In the genomic region with DNA sequence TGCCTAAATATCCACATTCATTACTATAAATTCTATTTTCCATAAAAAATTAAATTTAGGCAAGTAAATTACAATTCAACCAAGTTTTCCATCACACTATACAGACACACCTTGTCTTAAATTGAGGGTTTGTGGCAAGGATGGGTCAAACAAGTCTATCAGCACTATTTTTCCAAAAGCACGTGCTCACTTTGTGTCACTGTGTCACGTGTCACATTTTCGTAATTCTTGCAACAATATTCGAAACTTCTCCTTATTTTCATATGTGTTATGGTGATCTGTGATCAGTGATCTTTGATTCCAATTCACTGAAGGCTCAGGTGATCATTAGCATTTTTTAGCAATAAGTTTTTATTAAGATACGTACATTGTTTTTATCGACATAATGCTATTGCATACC, we compare ENCODE assay signal across 34 cellular contexts.
A peak's percentile ranks its signal among the peaks of the same experiment; 100 is the strongest.
DNase-seq lines count a peak whose midpoint lies in the region; ATAC-seq, FAIRE-seq and TF ChIP-seq lines count a peak whose summit lies in the region.
"Had no signal": no experiment of that assay in that cellular context is flagged by ENCODE, and none has a peak within 500 bp of the region (broad histone marks: within the 10 kb centered on the region; RNA-seq: fewer than 3 reads in every experiment).

No MANE protein-coding gene starts in this region.

- peaks cover 19% of the 10 kb centered on the region for H3K4me1 Mint-ChIP-seq in MCF 10A (ENCODE audit: insufficient read depth, unreplicated experiment)
- H3K4me1 Mint-ChIP-seq: B cell; CD14-positive monocyte; CD4-positive, alpha-beta memory T cell; CD4-positive, CD25-positive, alpha-beta regulatory T cell; CD8-positive, alpha-beta memory T cell had no signal

- H3K4me3 ChIP-seq in mammary epithelial cell (replicated peaks in 1 of 3; ENCODE audit: insufficient read depth in 1 of 3, low read depth in 2 of 3, low read length in 3 of 3) (no peak overlapping the region), HepG2 (replicated peaks in 1 of 3; ENCODE audit: insufficient read depth in 1 of 3, low read depth in 2 of 3, low read length in 3 of 3) (no peak overlapping the region), right lobe of liver (no peak overlapping the region), A549 (no peak overlapping the region), K562 (no peak overlapping the region)
- H3K4me3 ChIP-seq: BLaER1; BLaER1 treated with 17β-estradiol and CSF1 and Interleukin-3, amounts not matched to agents 10 nM and 100 nM had no signal

- H3K9me3 Mint-ChIP-seq in MCF 10A (ENCODE audit: unreplicated experiment) = no peaks in the 10 kb centered on the region

- no peak overlapping the region for H3K4me2 ChIP-seq in mammary epithelial cell (ENCODE audit: insufficient read depth, low read depth, low read length)
- H3K4me2 ChIP-seq in HepG2 (ENCODE audit: low read depth, low read length) = no peak overlapping the region
- H3K4me2 ChIP-seq in A549 = no peak overlapping the region
- no peak overlapping the region for H3K4me2 ChIP-seq in K562 (ENCODE audit: insufficient read depth, low read length)
- H3K4me2 ChIP-seq: BLaER1; BLaER1 treated with 17β-estradiol and CSF1 and Interleukin-3, amounts not matched to agents 10 nM and 100 nM had no signal

- H3K9ac ChIP-seq in mammary epithelial cell (ENCODE audit: insufficient read depth, low read length) (no peak overlapping the region), HepG2 (ENCODE audit: insufficient read depth, low read depth, low read length) (no peak overlapping the region), K562 (ENCODE audit: insufficient read depth in 1 of 2, low read depth in 2 of 2, low read length in 2 of 2) (no peak overlapping the region)
- H3K9ac ChIP-seq: BLaER1; BLaER1 treated with 17β-estradiol and CSF1 and Interleukin-3, amounts not matched to agents 10 nM and 100 nM had no signal

- intact Hi-C loops in MCF 10A (cut with micrococcal nuclease) (no loop called here), mammary epithelial cell (cut with micrococcal nuclease) (no loop called here), HepG2 (cut with micrococcal nuclease; ENCODE audit: unreplicated experiment) (loop anchor here (10.0 kb wide), 1 partner anchor 439 kb away; no protein-coding TSS in a partner anchor), right lobe of liver (cut with DNase I) (no loop called here), K562 (cut with micrococcal nuclease) (no loop called here)

- dilution Hi-C loops in mammary epithelial cell (cut with HindIII; ENCODE audit: low sequenced_read_pairs) = no loop called here

- no peaks in the 10 kb centered on the region for H3K79me2 ChIP-seq in mammary epithelial cell (ENCODE audit: insufficient read depth, low read length)
- H3K79me2 ChIP-seq in HepG2 (ENCODE audit: insufficient read depth, low read length) = no peaks in the 10 kb centered on the region
- no peaks in the 10 kb centered on the region for H3K79me2 ChIP-seq in K562 (ENCODE audit: control insufficient read depth, insufficient read depth, low read length)

- H3K9me3 ChIP-seq in mammary epithelial cell (replicated peaks; ENCODE audit: insufficient read depth, low read length) (peaks cover 5% of the 10 kb centered on the region), HepG2 (ENCODE audit: low read length) (peaks cover 100% of the 10 kb centered on the region), right lobe of liver (no peaks in the 10 kb centered on the region), A549 (peaks cover 2% of the 10 kb centered on the region; the same call in 1 of the 3 replicates), K562 (replicated peaks; ENCODE audit: control insufficient read depth, insufficient read depth, low read depth, low read length) (peaks cover 3% of the 10 kb centered on the region; the same call in 1 of the 2 replicates)
- H3K9me3 ChIP-seq: BE2C; BLaER1; BLaER1 treated with 17β-estradiol and CSF1 and Interleukin-3, amounts not matched to agents 10 nM and 100 nM; Caco-2 had no signal

- H3K27me3 Mint-ChIP-seq in MCF 10A (ENCODE audit: insufficient read depth, unreplicated experiment) = no peaks in the 10 kb centered on the region
- H3K27me3 Mint-ChIP-seq: B cell; CD4-positive, alpha-beta memory T cell; CD4-positive, alpha-beta T cell; CD4-positive, CD25-positive, alpha-beta regulatory T cell had no signal

- in situ Hi-C loops in mammary epithelial cell (cut with MboI; ENCODE audit: low sequenced_read_pairs in 2 of 2) (no loop called here), HepG2 (cut with HindIII; ENCODE audit: extremely low pct_ligation_motif_present, low pct_unique_long_range_greater_than_20kb) (no loop called here), K562 (cut with MboI) (no loop called here)

- BruUV-seq in MCF 10A (replicated peaks; lab: Mats Ljungman, UMichigan) (no TSS peak), mammary epithelial cell (replicated peaks; lab: Mats Ljungman, UMichigan) (no TSS peak), HepG2 (replicated peaks; lab: Mats Ljungman, UMichigan) (no TSS peak), K562 (replicated peaks; lab: Mats Ljungman, UMichigan) (no TSS peak)

- no peaks in the 10 kb centered on the region for H3K27me3 ChIP-seq in mammary epithelial cell (ENCODE audit: insufficient read depth, low read length)
- no peaks in the 10 kb centered on the region for H3K27me3 ChIP-seq in HepG2 (ENCODE audit: control insufficient read depth in 1 of 2, insufficient read depth in 2 of 2, low read length in 2 of 2)
- H3K27me3 ChIP-seq in right lobe of liver = no peaks in the 10 kb centered on the region
- no peaks in the 10 kb centered on the region for H3K27me3 ChIP-seq in K562 (ENCODE audit: control insufficient read depth in 2 of 2, insufficient read depth in 2 of 2, low read length in 2 of 2)
- H3K27me3 ChIP-seq: BE2C; BLaER1; BLaER1 treated with 17β-estradiol and CSF1 and Interleukin-3, amounts not matched to agents 10 nM and 100 nM had no signal

- TF ChIP-seq RAD21 in HepG2 (CRISPR knock-in tag; IDR thresholded peaks at IDR 0.05) (no peak), A549 (conservative IDR thresholded peaks at IDR 0.05 in 1 of 2, IDR thresholded peaks at IDR 0.05 in 1 of 2) (no peak), K562 (CRISPR knock-in tag; conservative IDR thresholded peaks at IDR 0.05 in 1 of 2, IDR thresholded peaks at IDR 0.05 in 1 of 2) (no peak)

- DNase-seq in MCF 10A (ENCODE audit: unreplicated experiment) = no peak
- DNase-seq in mammary epithelial cell = no peak
- no peak for DNase-seq in HepG2 (ENCODE audit: low spot score)
- DNase-seq in right lobe of liver = no peak
- no peak for DNase-seq in A549 (ENCODE audit: low read depth in 1 of 2, low spot score in 1 of 2)
- no peak for DNase-seq in K562 (ENCODE audit: extremely low read depth in 1 of 4, low spot score in 3 of 4)
- DNase-seq in HPDE6-E6E7 (ENCODE audit: extremely low spot score) = no peak
- DNase-seq: 8988T; ACHN; AML-193; BE2C; C1 segment of cervical spinal cord; Caco-2; Calu3; CD4-positive, alpha-beta memory T cell; CD4-positive, alpha-beta T cell; CD4-positive, CD25-positive, alpha-beta regulatory T cell; CD8-positive, alpha-beta memory T cell; CD8-positive, alpha-beta T cell; COR-L47; DMS 273 treated with DMSO at 0.1 percent for 48 hours; DMS153; DMS53; DND-41; EL had no signal

- 50% methylated on average over 5 of the region's 6 CpGs for WGBS in mammary epithelial cell (ENCODE audit: low coverage, missing lambda C conversion rate)
- 4% methylated on average over 6 of the region's 6 CpGs for WGBS in HepG2 (ENCODE audit: low lambda C conversion rate)
- 50% methylated on average over 6 of the region's 6 CpGs for WGBS in right lobe of liver (ENCODE audit: insufficient coverage, low coverage, low lambda C conversion rate, missing lambda C conversion rate)
- WGBS in A549 (ENCODE audit: missing lambda C conversion rate) = 4% methylated on average over 6 of the region's 6 CpGs
- WGBS in K562 (ENCODE audit: insufficient coverage, low coverage, missing lambda C conversion rate) = under 1% methylated on average over 6 of the region's 6 CpGs

- ATAC-seq in HepG2 (no peak), right lobe of liver (no peak), A549 (no peak), K562 (no peak), HG02798 (IDR thresholded peaks at IDR 0.05; ENCODE audit: poor library complexity, unreplicated experiment) (no peak)
- ATAC-seq: CD8-positive, alpha-beta T cell had no signal

- H3K27ac ChIP-seq in mammary epithelial cell (ENCODE audit: insufficient read depth, low read depth, low read length) (no peak overlapping the region), HepG2 (ENCODE audit: extremely low read length, insufficient read depth, low read length) (no peak overlapping the region), right lobe of liver (no peak overlapping the region), A549 (no peak overlapping the region), K562 (ENCODE audit: extremely low read depth, low read depth, low read length) (no peak overlapping the region)
- H3K27ac ChIP-seq: 22Rv1; BLaER1; BLaER1 treated with 17β-estradiol and CSF1 and Interleukin-3, amounts not matched to agents 10 nM and 100 nM; C4-2B had no signal

- FAIRE-seq in HepG2 (lab: Jason Lieb, UNC) (no peak), A549 (lab: Jason Lieb, UNC) (no peak), K562 (lab: Jason Lieb, UNC) (no peak)
- FAIRE-seq: A204.1, D721Med had no signal

- no peak overlapping the region for H3K4me3 Mint-ChIP-seq in MCF 10A (ENCODE audit: unreplicated experiment)
- H3K4me3 Mint-ChIP-seq: B cell; CD14-positive monocyte; CD4-positive, alpha-beta memory T cell; CD4-positive, alpha-beta T cell; CD4-positive, CD25-positive, alpha-beta regulatory T cell; CD8-positive, alpha-beta memory T cell; CD8-positive, alpha-beta T cell had no signal

- no peaks in the 10 kb centered on the region for H3K36me3 Mint-ChIP-seq in MCF 10A (ENCODE audit: insufficient read depth, unreplicated experiment)
- H3K36me3 Mint-ChIP-seq: CD14-positive monocyte; CD4-positive, alpha-beta memory T cell; CD4-positive, CD25-positive, alpha-beta regulatory T cell; CD8-positive, alpha-beta memory T cell; CD8-positive, alpha-beta T cell had no signal

- TF ChIP-seq POLR2A in HepG2 (IDR thresholded peaks at IDR 0.05; ENCODE audit: insufficient read depth in 1 of 2, low read depth in 2 of 2, low read length in 2 of 2) (no peak), right lobe of liver (IDR thresholded peaks at IDR 0.05) (no peak), A549 (IDR thresholded peaks at IDR 0.05; ENCODE audit: low read length) (no peak), K562 (conservative IDR thresholded peaks at IDR 0.05) (no peak)

- CTCF ChIA-PET in MCF 10A (lab: Yijun Ruan, JAX) (no interaction called here), mammary epithelial cell (lab: Charles Lee; ENCODE audit: low non-redundant PET) (no interaction called here), HepG2 (lab: Yijun Ruan, JAX; ENCODE audit: low intra/inter-chr PET ratio, low total read pairs) (no interaction called here), A549 (lab: Yijun Ruan, JAX) (interaction anchor here (0.6 kb wide), 1 partner anchor 48 kb away, joined by 3 read pairs; no protein-coding TSS in a partner anchor), K562 (lab: Yijun Ruan, JAX; ENCODE audit: low intra/inter-chr PET ratio) (no interaction called here)

- TF ChIP-seq CTCF in MCF 10A (IDR thresholded peaks at IDR 0.05; ENCODE audit: unreplicated experiment) = no peak
- no peak for TF ChIP-seq CTCF in mammary epithelial cell (conservative IDR thresholded peaks at IDR 0.05 in 1 of 2, IDR thresholded peaks at IDR 0.05 in 1 of 2; ENCODE audit: extremely low read depth in 1 of 2, insufficient read depth in 1 of 2, low read depth in 1 of 2, low read length in 2 of 2)
- TF ChIP-seq CTCF in HepG2 (CRISPR knock-in tag; IDR thresholded peaks at IDR 0.05) = no peak
- TF ChIP-seq CTCF in right lobe of liver (IDR thresholded peaks at IDR 0.05) = no peak
- TF ChIP-seq CTCF in A549 (IDR thresholded peaks at IDR 0.05) = no peak
- TF ChIP-seq CTCF in K562 (IDR thresholded peaks at IDR 0.05 in 2 of 3, conservative IDR thresholded peaks at IDR 0.05 in 1 of 3; ENCODE audit: insufficient read depth in 2 of 3, low read depth in 1 of 3, low read length in 3 of 3) = no peak

- POLR2A ChIA-PET in MCF 10A (lab: Yijun Ruan, JAX) (no interaction called here), HepG2 (lab: Yijun Ruan, JAX) (no interaction called here), A549 (lab: Yijun Ruan, JAX) (no interaction called here), K562 (lab: Yijun Ruan, JAX) (no interaction called here)

- H2AFZ ChIP-seq in mammary epithelial cell (ENCODE audit: low read depth, low read length) (no peak overlapping the region), HepG2 (ENCODE audit: low read length) (no peak overlapping the region), K562 (ENCODE audit: low read depth, low read length) (no peak overlapping the region)

- no peaks in the 10 kb centered on the region for H3K4me1 ChIP-seq in mammary epithelial cell (ENCODE audit: insufficient read depth, low read length)
- H3K4me1 ChIP-seq in HepG2 (ENCODE audit: insufficient read depth, low read length) = no peaks in the 10 kb centered on the region
- no peaks in the 10 kb centered on the region for H3K4me1 ChIP-seq in right lobe of liver
- H3K4me1 ChIP-seq in A549 = no peaks in the 10 kb centered on the region
- H3K4me1 ChIP-seq in K562 (replicated peaks in 1 of 2; ENCODE audit: control insufficient read depth in 2 of 2, insufficient read depth in 2 of 2, low read length in 2 of 2) = no peaks in the 10 kb centered on the region
- H3K4me1 ChIP-seq: BE2C; BLaER1; BLaER1 treated with 17β-estradiol and CSF1 and Interleukin-3, amounts not matched to agents 10 nM and 100 nM; Caco-2 had no signal

- peak overlapping the region; percentile 43 for H3K27ac Mint-ChIP-seq in MCF 10A (ENCODE audit: low read depth, unreplicated experiment)
- H3K27ac Mint-ChIP-seq: B cell; CD14-positive monocyte; CD4-positive, alpha-beta memory T cell; CD4-positive, alpha-beta T cell; CD4-positive, CD25-positive, alpha-beta regulatory T cell; CD8-positive, alpha-beta memory T cell; CD8-positive, alpha-beta T cell had no signal

- no peaks in the 10 kb centered on the region for H4K20me1 ChIP-seq in mammary epithelial cell (ENCODE audit: insufficient read depth, low read length)
- no peaks in the 10 kb centered on the region for H4K20me1 ChIP-seq in HepG2 (ENCODE audit: insufficient read depth, low read length)
- no peaks in the 10 kb centered on the region for H4K20me1 ChIP-seq in K562 (replicated peaks; ENCODE audit: control insufficient read depth, insufficient read depth, low read length)
- H4K20me1 ChIP-seq: BLaER1; BLaER1 treated with 17β-estradiol and CSF1 and Interleukin-3, amounts not matched to agents 10 nM and 100 nM had no signal

- H3K36me3 ChIP-seq in mammary epithelial cell (ENCODE audit: insufficient read depth, low read length) (no peaks in the 10 kb centered on the region), HepG2 (replicated peaks in 1 of 2; ENCODE audit: control insufficient read depth in 1 of 2, insufficient read depth in 2 of 2, low read length in 2 of 2) (no peaks in the 10 kb centered on the region), right lobe of liver (no peaks in the 10 kb centered on the region), K562 (ENCODE audit: control insufficient read depth, insufficient read depth, low read length) (no peaks in the 10 kb centered on the region)
- H3K36me3 ChIP-seq: BE2C; BLaER1; BLaER1 treated with 17β-estradiol and CSF1 and Interleukin-3, amounts not matched to agents 10 nM and 100 nM had no signal

- TF ChIP-seq EP300 in HepG2 (IDR thresholded peaks at IDR 0.05; ENCODE audit: low read depth in 2 of 2, low read length in 2 of 2) (no peak), HepG2 (CRISPR knock-in tag; IDR thresholded peaks at IDR 0.05; ENCODE audit: borderline replicate concordance) (no peak), A549 (IDR thresholded peaks at IDR 0.05) (no peak), K562 (IDR thresholded peaks at IDR 0.05; ENCODE audit: low read length) (no peak)

- H3K9me1 ChIP-seq in K562 (ENCODE audit: control insufficient read depth, insufficient read depth, low read length) = no peaks in the 10 kb centered on the region
